8 cellular contexts compared by ENCODE assay signal in genomic region chr16:28974007-28974436, GRCh38. TPM values are rescaled to one million over a fixed set of nuclear protein-coding genes. Genes with fewer than 3 reads are reported as not detected.
DNase-seq lines count a peak whose midpoint lies in the region; ATAC-seq, FAIRE-seq and TF ChIP-seq lines count a peak whose summit lies in the region.

No MANE protein-coding gene starts in this region.

- H3K27ac ChIP-seq in BLaER1 (peak overlapping the region; percentile 87), HUES48 (ENCODE audit: low read depth, low read length) (peak overlapping the region; percentile 89)

- H3K36me3 ChIP-seq in BLaER1 (peaks cover 13% of the 10 kb centered on the region), HUES48 (ENCODE audit: control insufficient read depth, insufficient read depth, low read length) (peaks cover 15% of the 10 kb centered on the region; the same call in 1 of the 2 replicates), bronchial epithelial cell (ENCODE audit: control insufficient read depth, insufficient read depth, low read length) (peaks cover 6% of the 10 kb centered on the region)

- peak; percentile 56 for TF ChIP-seq CTCF in bronchial epithelial cell (IDR thresholded peaks at IDR 0.05; ENCODE audit: insufficient read depth, low read length, severe bottlenecking)

- H3K4me3 Mint-ChIP-seq in immature natural killer cell, result peak overlapping the region; percentile 93 to 99 (median 97)

- H3K4me1 ChIP-seq in BLaER1 (peaks cover 24% of the 10 kb centered on the region), HUES48 (ENCODE audit: control insufficient read depth, insufficient read depth, low read length) (peaks cover 4% of the 10 kb centered on the region; the same call in 1 of the 2 replicates)

- no peaks in the 10 kb centered on the region for H3K9me3 Mint-ChIP-seq in immature natural killer cell

- DNase-seq in RCC 7860 (ENCODE audit: low spot score), result peak; percentile 44
- peak; percentile 54 for DNase-seq in bronchial epithelial cell (ENCODE audit: low read depth)
- no peak for DNase-seq in immature natural killer cell
- peak; percentile 23 for DNase-seq in skeletal muscle cell (ENCODE audit: low read depth)
- DNase-seq in GF-D8 (lab: John Stamatoyannopoulos, UW), result no peak

- H3K9ac ChIP-seq in BLaER1 (peak overlapping the region; percentile 88), HUES48 (ENCODE audit: low read depth, low read length) (peak overlapping the region; percentile 85)

- H3K9me3 ChIP-seq in BLaER1 (no peaks in the 10 kb centered on the region), HUES48 (ENCODE audit: control insufficient read depth, insufficient read depth, low read length) (no peaks in the 10 kb centered on the region)

- peaks cover 30 to 37% of the 10 kb centered on the region in 2 donors for H3K4me1 Mint-ChIP-seq in immature natural killer cell

- peak overlapping the region; percentile 96 for H3K4me3 ChIP-seq in BLaER1
- peak overlapping the region; percentile 100 for H3K4me3 ChIP-seq in HUES48 (ENCODE audit: low read depth, low read length)
- H3K4me3 ChIP-seq in bronchial epithelial cell (ENCODE audit: low read depth, low read length), result peak overlapping the region; percentile 94
- H3K4me3 ChIP-seq in skeletal muscle cell (ENCODE audit: low read depth, low read length), result peak overlapping the region; percentile 97

- peaks cover 4 to 8% (median 5%) of the 10 kb centered on the region in 3 donors for H3K36me3 Mint-ChIP-seq in immature natural killer cell

- H3K27me3 ChIP-seq in BLaER1 (no peaks in the 10 kb centered on the region), HUES48 (ENCODE audit: control insufficient read depth, insufficient read depth, low read length) (no peaks in the 10 kb centered on the region), bronchial epithelial cell (ENCODE audit: control insufficient read depth, insufficient read depth, low read length) (no peaks in the 10 kb centered on the region)

- H4K20me1 ChIP-seq in BLaER1, result no peaks in the 10 kb centered on the region

- H3K27ac Mint-ChIP-seq in immature natural killer cell, result peak overlapping the region; percentile 88 to 98 (median 96)

- peaks cover 6 to 15% (median 11%) of the 10 kb centered on the region in 3 donors for H3K27me3 Mint-ChIP-seq in immature natural killer cell (ENCODE audit: low read depth in 3 of 3)

- peak overlapping the region; percentile 99 for H3K4me2 ChIP-seq in BLaER1

- peak; percentile 20 for ATAC-seq in GM18502 (IDR thresholded peaks at IDR 0.05; ENCODE audit: poor library complexity, unreplicated experiment)

- FAIRE-seq in RCC 7860 (lab: Jason Lieb, UNC) (no peak), bronchial epithelial cell (lab: Jason Lieb, UNC) (no peak)

RNA-seq across cellular contexts. Expression of gene SPNS1, which starts 0.6 kb away (rescaled TPM):
- 20.8 and 21.4 TPM in 2 replicates for total RNA-seq in bronchial epithelial cell
- 10 to 100 TPM; 21.1 to 53.1 (median 30.2) TPM for polyA plus RNA-seq in immature natural killer cell

RNA-seq across cellular contexts. Expression of gene LAT, which starts 10.8 kb away (rescaled TPM):
- total RNA-seq in bronchial epithelial cell, result 0.38 and 0.53 TPM in 2 replicates
- 100 to 1,000 TPM; 198 to 343 (median 220) TPM for polyA plus RNA-seq in immature natural killer cell

RNA-seq across cellular contexts. Expression of gene NFATC2IP, which starts 23.3 kb away (rescaled TPM):
- 19.2 and 21.5 TPM in 2 replicates for total RNA-seq in bronchial epithelial cell
- polyA plus RNA-seq in immature natural killer cell, result 10 to 100 TPM; 22.2 to 37.3 (median 33.0) TPM

RNA-seq across cellular contexts. Expression of gene CD19, which starts 42.3 kb away (rescaled TPM):
- not detected in 2 replicates for total RNA-seq in bronchial epithelial cell
- polyA plus RNA-seq in immature natural killer cell, result under 1 TPM; 0.18 to 0.29 (median 0.27) TPM

RNA-seq across cellular contexts. Expression of gene RABEP2, which starts 49.0 kb away (rescaled TPM):
- total RNA-seq in bronchial epithelial cell, result 20.3 and 30.0 TPM in 2 replicates
- polyA plus RNA-seq in immature natural killer cell, result 10 to 100 TPM in 1 of 3 donors, 1 to 10 TPM in 2; 6.3 to 13.9 (median 9.6) TPM

Comparison
In these comparisons a context has a peak if more than half of its experiments do, and no peak if none do; other contexts are left out.
1. DNase-seq: peak in RCC 7860 (single experiment), bronchial epithelial cell (single experiment) and skeletal muscle cell (single experiment); none in immature natural killer cell (0 of 3) and GF-D8 (single experiment).
2. Peak in every context shown above with its lines, with median percentiles within 50 percentile points of each other: H3K4me3 ChIP-seq.